ENCODE assay signal across 8 cellular contexts in genomic region chr2:17309741-17310339, GRCh38.
A peak's percentile ranks its signal among the peaks of the same experiment; 100 is the strongest.
DNase-seq lines count a peak whose midpoint lies in the region; ATAC-seq, FAIRE-seq and TF ChIP-seq lines count a peak whose summit lies in the region.

No MANE protein-coding gene starts in this region.

- WGBS in pancreas, 2 donors, result 6 to 9% methylated on average over 6 of the region's 6 CpGs

- no peaks in the 10 kb centered on the region for H3K9me3 ChIP-seq in SJCRH30 (replicated peaks)
- no peaks in the 10 kb centered on the region for H3K9me3 ChIP-seq in pancreas

- TF ChIP-seq CTCF in AG10803 (conservative IDR thresholded peaks at IDR 0.05; ENCODE audit: low read length) (peak; percentile 74), pancreas (IDR thresholded peaks at IDR 0.05) (peak; percentile 44 to 70 (median 54))

- no peak overlapping the region for H3K27ac Mint-ChIP-seq in effector memory CD8-positive, alpha-beta T cell

- H3K27me3 ChIP-seq in SJCRH30 (no peaks in the 10 kb centered on the region; the same call in 1 of the 2 replicates), pancreas (no peaks in the 10 kb centered on the region)

- peaks cover 5 to 10% of the 10 kb centered on the region in 2 donors for H3K9me3 Mint-ChIP-seq in effector memory CD8-positive, alpha-beta T cell

- DNase-seq in AG10803 (ENCODE audit: low read depth) (peak; percentile 42), NCI-H1048 (lab: John Stamatoyannopoulos, UW) (peak; percentile 29), SJCRH30 (peak; percentile 69 to 88), fibroblast of the conjunctiva (ENCODE audit: low read depth) (peak; percentile 52), pancreas (peak in 3 of 6 donors; percentile 23 to 55 (median 25))
- no peak for DNase-seq in effector memory CD8-positive, alpha-beta T cell

- H3K36me3 Mint-ChIP-seq in effector memory CD8-positive, alpha-beta T cell (ENCODE audit: insufficient read depth), result no peaks in the 10 kb centered on the region

- H3K4me3 Mint-ChIP-seq in effector memory CD8-positive, alpha-beta T cell, result no peak overlapping the region

- no peak overlapping the region for H3K4me3 ChIP-seq in AG10803 (ENCODE audit: low read length)
- H3K4me3 ChIP-seq in SJCRH30, result no peak overlapping the region
- no peak overlapping the region for H3K4me3 ChIP-seq in pancreas

- no peak overlapping the region for H3K27ac ChIP-seq in SJCRH30
- H3K27ac ChIP-seq in pancreas, result no peak overlapping the region

- no peaks in the 10 kb centered on the region for H3K4me1 Mint-ChIP-seq in effector memory CD8-positive, alpha-beta T cell (ENCODE audit: low read depth in 2 of 2)

- intact Hi-C loops in pancreas (cut with DNase I), result loop anchor here in 2 of 3 donors (5.0 to 10.0 kb wide), 2 partner anchors 535 to 538 kb away; no protein-coding TSS in a partner anchor

- H3K4me1 ChIP-seq in SJCRH30 (no peaks in the 10 kb centered on the region), pancreas (no peaks in the 10 kb centered on the region)

- H3K36me3 ChIP-seq in SJCRH30, result no peaks in the 10 kb centered on the region
- no peaks in the 10 kb centered on the region for H3K36me3 ChIP-seq in pancreas

- peak; percentile 90 for ATAC-seq in GM18519 (IDR thresholded peaks at IDR 0.05; ENCODE audit: low FRiP score, unreplicated experiment)
- ATAC-seq in HG02852 (IDR thresholded peaks at IDR 0.05; ENCODE audit: unreplicated experiment), result peak; percentile 91
- ATAC-seq in pancreas, result peak; percentile 63 to 95 (median 91)
- no peak for ATAC-seq in effector memory CD8-positive, alpha-beta T cell (replicated peaks)

- FAIRE-seq in pancreas (lab: Jason Lieb, UNC), result no peak

- no peaks in the 10 kb centered on the region for H3K27me3 Mint-ChIP-seq in effector memory CD8-positive, alpha-beta T cell

Comparison
In these comparisons a context has a peak if more than half of its experiments do, and no peak if none do; other contexts are left out.
1. DNase-seq: peak in AG10803 (single experiment), NCI-H1048 (single experiment), SJCRH30 (2 of 2) and fibroblast of the conjunctiva (single experiment); none in effector memory CD8-positive, alpha-beta T cell (0 of 3).